2 cellular contexts compared by ENCODE assay signal in the genomic region with DNA sequence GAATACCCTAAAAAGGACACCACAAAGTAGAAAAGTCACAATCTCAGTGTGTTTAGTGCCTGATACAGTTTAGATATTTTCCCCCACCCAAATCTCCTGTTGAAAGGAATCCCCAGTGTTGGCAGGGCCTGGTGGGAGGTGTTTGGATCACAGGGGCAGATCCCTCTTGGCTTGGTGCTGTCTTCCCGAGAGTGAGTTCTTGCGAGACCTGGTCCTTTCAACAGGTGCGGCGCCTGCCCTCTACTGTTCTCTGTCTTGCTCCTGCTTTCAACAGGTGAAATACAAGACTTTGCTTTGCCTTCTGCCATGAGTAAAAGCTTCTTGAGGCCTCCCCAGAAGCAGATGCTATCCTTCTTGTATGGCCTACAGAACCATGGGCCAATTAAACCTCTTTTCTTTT.
TF ChIP-seq lines count a peak whose summit lies in the region.

No MANE protein-coding gene starts in this region.

TF ChIP-seq in HepG2, 621 proteins besides CTCF, POLR2A, EP300 and RAD21:
- TF ChIP-seq ZNF160 (CRISPR knock-in tag; IDR thresholded peaks at IDR 0.05) (no peak), TEAD2 (CRISPR knock-in tag; IDR thresholded peaks at IDR 0.05) (no peak), ZBTB1 (CRISPR knock-in tag; IDR thresholded peaks at IDR 0.05; ENCODE audit: borderline replicate concordance) (no peak), ZNF224 (CRISPR knock-in tag; IDR thresholded peaks at IDR 0.05) (no peak), ZNF576 (CRISPR knock-in tag; IDR thresholded peaks at IDR 0.05) (no peak), ZNF441 (CRISPR knock-in tag; IDR thresholded peaks at IDR 0.05; ENCODE audit: borderline replicate concordance) (no peak), HOMEZ (CRISPR knock-in tag; IDR thresholded peaks at IDR 0.05; ENCODE audit: low read depth) (no peak), TAF1 (CRISPR knock-in tag; IDR thresholded peaks at IDR 0.05) (no peak), NFE2L1 (CRISPR knock-in tag; IDR thresholded peaks at IDR 0.05; ENCODE audit: borderline replicate concordance) (no peak), ZNF547 (CRISPR knock-in tag; IDR thresholded peaks at IDR 0.05) (no peak), GPBP1L1 (CRISPR knock-in tag; IDR thresholded peaks at IDR 0.05) (no peak), THAP7 (CRISPR knock-in tag; IDR thresholded peaks at IDR 0.05) (no peak), ZNF83 (CRISPR knock-in tag; IDR thresholded peaks at IDR 0.05; ENCODE audit: borderline replicate concordance) (no peak), ZFX (CRISPR knock-in tag; IDR thresholded peaks at IDR 0.05; ENCODE audit: low read depth) (no peak), ZBTB42 (CRISPR knock-in tag; IDR thresholded peaks at IDR 0.05) (no peak), NFE2 (CRISPR knock-in tag; IDR thresholded peaks at IDR 0.05) (no peak)
- TF ChIP-seq, protein P1, sequence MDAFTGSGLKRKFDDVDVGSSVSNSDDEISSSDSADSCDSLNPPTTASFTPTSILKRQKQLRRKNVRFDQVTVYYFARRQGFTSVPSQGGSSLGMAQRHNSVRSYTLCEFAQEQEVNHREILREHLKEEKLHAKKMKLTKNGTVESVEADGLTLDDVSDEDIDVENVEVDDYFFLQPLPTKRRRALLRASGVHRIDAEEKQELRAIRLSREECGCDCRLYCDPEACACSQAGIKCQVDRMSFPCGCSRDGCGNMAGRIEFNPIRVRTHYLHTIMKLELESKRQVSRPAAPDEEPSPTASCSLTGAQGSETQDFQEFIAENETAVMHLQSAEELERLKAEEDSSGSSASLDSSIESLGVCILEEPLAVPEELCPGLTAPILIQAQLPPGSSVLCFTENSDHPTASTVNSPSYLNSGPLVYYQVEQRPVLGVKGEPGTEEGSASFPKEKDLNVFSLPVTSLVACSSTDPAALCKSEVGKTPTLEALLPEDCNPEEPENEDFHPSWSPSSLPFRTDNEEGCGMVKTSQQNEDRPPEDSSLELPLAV (CRISPR knock-in tag; conservative IDR thresholded peaks at IDR 0.05; ENCODE audit: low read depth) = no peak
- TF ChIP-seq, protein P2, sequence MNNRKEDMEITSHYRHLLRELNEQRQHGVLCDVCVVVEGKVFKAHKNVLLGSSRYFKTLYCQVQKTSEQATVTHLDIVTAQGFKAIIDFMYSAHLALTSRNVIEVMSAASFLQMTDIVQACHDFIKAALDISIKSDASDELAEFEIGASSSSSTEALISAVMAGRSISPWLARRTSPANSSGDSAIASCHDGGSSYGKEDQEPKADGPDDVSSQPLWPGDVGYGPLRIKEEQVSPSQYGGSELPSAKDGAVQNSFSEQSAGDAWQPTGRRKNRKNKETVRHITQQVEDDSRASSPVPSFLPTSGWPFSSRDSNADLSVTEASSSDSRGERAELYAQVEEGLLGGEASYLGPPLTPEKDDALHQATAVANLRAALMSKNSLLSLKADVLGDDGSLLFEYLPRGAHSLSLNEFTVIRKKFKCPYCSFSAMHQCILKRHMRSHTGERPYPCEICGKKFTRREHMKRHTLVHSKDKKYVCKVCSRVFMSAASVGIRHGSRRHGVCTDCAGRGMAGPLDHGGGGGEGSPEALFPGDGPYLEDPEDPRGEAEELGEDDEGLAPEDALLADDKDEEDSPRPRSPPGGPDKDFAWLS (CRISPR knock-in tag; IDR thresholded peaks at IDR 0.05; ENCODE audit: borderline replicate concordance) = no peak

TF ChIP-seq in H1, 55 proteins besides CTCF, POLR2A, EP300 and RAD21:
- no peak for TF ChIP-seq TEAD4 (IDR thresholded peaks at IDR 0.05; ENCODE audit: low read depth, low read length)
- no peak for TF ChIP-seq CHD2 (IDR thresholded peaks at IDR 0.05; ENCODE audit: low read length)
- no peak for TF ChIP-seq KDM1A (IDR thresholded peaks at IDR 0.05; ENCODE audit: borderline replicate concordance, low read length)
- TF ChIP-seq NANOG (IDR thresholded peaks at IDR 0.05; ENCODE audit: insufficient read depth, low read depth, low read length, poor library complexity, severe bottlenecking) = no peak
- TF ChIP-seq, protein P3, sequence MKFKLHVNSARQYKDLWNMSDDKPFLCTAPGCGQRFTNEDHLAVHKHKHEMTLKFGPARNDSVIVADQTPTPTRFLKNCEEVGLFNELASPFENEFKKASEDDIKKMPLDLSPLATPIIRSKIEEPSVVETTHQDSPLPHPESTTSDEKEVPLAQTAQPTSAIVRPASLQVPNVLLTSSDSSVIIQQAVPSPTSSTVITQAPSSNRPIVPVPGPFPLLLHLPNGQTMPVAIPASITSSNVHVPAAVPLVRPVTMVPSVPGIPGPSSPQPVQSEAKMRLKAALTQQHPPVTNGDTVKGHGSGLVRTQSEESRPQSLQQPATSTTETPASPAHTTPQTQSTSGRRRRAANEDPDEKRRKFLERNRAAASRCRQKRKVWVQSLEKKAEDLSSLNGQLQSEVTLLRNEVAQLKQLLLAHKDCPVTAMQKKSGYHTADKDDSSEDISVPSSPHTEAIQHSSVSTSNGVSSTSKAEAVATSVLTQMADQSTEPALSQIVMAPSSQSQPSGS (IDR thresholded peaks at IDR 0.05; ENCODE audit: low read length) = no peak
- no peak for TF ChIP-seq SIN3A (conservative IDR thresholded peaks at IDR 0.05 in 1 of 2, IDR thresholded peaks at IDR 0.05 in 1 of 2; ENCODE audit: low read depth in 1 of 2, low read length in 2 of 2)
- no peak for TF ChIP-seq RNF2 (IDR thresholded peaks at IDR 0.05; ENCODE audit: borderline replicate concordance, low read depth, low read length, missing control alignments, poor library complexity, severe bottlenecking)
- no peak for TF ChIP-seq TAF7 (optimal IDR thresholded peaks at IDR 0.05; ENCODE audit: borderline replicate concordance, low read depth, low read length)
- no peak for TF ChIP-seq POLR2AphosphoS5 (IDR thresholded peaks at IDR 0.05; ENCODE audit: low read depth, low read length)
- TF ChIP-seq CBX8 (IDR thresholded peaks at IDR 0.05; ENCODE audit: borderline replicate concordance, low read depth, low read length) = no peak
- no peak for TF ChIP-seq RXRA (IDR thresholded peaks at IDR 0.05; ENCODE audit: insufficient read depth, low read depth, low read length)
- TF ChIP-seq RBBP5 (IDR thresholded peaks at IDR 0.05; ENCODE audit: borderline replicate concordance, low read depth, low read length) = no peak
